ENCODE assay signal across 20 cellular contexts in genomic region chr12:106941481-106942156, GRCh38.
"Had no signal": no experiment of that assay in that cellular context is flagged by ENCODE, and none has a peak within 500 bp of the region (broad histone marks: within the 10 kb centered on the region; RNA-seq: fewer than 3 reads in every experiment).

No MANE protein-coding gene starts in this region.

- H3K4me1 Mint-ChIP-seq: naive thymus-derived CD4-positive, alpha-beta T cell; nephron progenitor cell; stimulated activated memory B cell treated with anti-CD40 and anti-IgM and Interleukin-4, amounts not matched to agents 10 μg/mL and 1 μg/mL and 100 μg/mL, for 72 hours had no signal

- H3K36me3 ChIP-seq: esophagus squamous epithelium, gastroesophageal sphincter, spleen, tibial nerve had no signal

- H3K4me3 ChIP-seq: esophagus squamous epithelium, gastroesophageal sphincter, spleen, tibial nerve had no signal

- H3K27me3 ChIP-seq: gastroesophageal sphincter, tibial nerve had no signal

- H3K4me1 ChIP-seq: esophagus squamous epithelium, gastroesophageal sphincter, spleen, tibial nerve had no signal

- H3K9me3 ChIP-seq: esophagus squamous epithelium, gastroesophageal sphincter, tibial nerve had no signal

- H3K36me3 Mint-ChIP-seq: naive thymus-derived CD4-positive, alpha-beta T cell; stimulated activated memory B cell treated with anti-CD40 and anti-IgM and Interleukin-4, amounts not matched to agents 10 μg/mL and 1 μg/mL and 100 μg/mL, for 72 hours had no signal

- DNase-seq: effector memory CD8-positive, alpha-beta T cell; esophagus squamous epithelium; foreskin fibroblast; kidney; left cardiac atrium; mammary epithelial cell; naive thymus-derived CD4-positive, alpha-beta T cell; nephron progenitor cell; spleen; stimulated activated CD4-positive, alpha-beta T cell treated with anti-CD3 and anti-CD28 coated beads, Interleukin-15, amount 100 ng/mL, for 24 hours; stimulated activated CD4-positive, alpha-beta T cell treated with anti-CD3 and anti-CD28 coated beads, Interleukin-1b, Interleukin-23, amount 100 ng/mL, for 48 hours; stimulated activated CD4-positive, alpha-beta T cell treated with anti-CD3 and anti-CD28 coated beads, Interleukin-4, amount 100 ng/mL, for 24 hours had no signal

- H3K9me3 Mint-ChIP-seq: dendritic cell treated with granulocyte-macrophage colony-stimulating factor and Interleukin-4, amounts not matched to agents 40 ng/mL and 50 ng/mL, for 4 days; effector memory CD8-positive, alpha-beta T cell; stimulated activated memory B cell treated with anti-CD40 and anti-IgM and Interleukin-4, amounts not matched to agents 10 μg/mL and 1 μg/mL and 100 μg/mL, for 72 hours; stimulated activated naive CD8-positive, alpha-beta T cell treated with anti-CD3 and anti-CD28 coated beads, Interleukin-15, Interleukin-2, amounts not matched to agents 100 ng/mL and 50 ng/mL, for 24 hours had no signal

- ATAC-seq: effector memory CD8-positive, alpha-beta T cell; gastroesophageal sphincter; naive thymus-derived CD4-positive, alpha-beta T cell; sciatic nerve; stimulated activated memory B cell treated with anti-CD40 and anti-IgM and Interleukin-4, amounts not matched to agents 10 μg/mL and 1 μg/mL and 100 μg/mL, for 72 hours had no signal

- H3K27ac Mint-ChIP-seq: dendritic cell treated with granulocyte-macrophage colony-stimulating factor and Interleukin-4, amounts not matched to agents 40 ng/mL and 50 ng/mL, for 4 days; effector memory CD8-positive, alpha-beta T cell; naive thymus-derived CD4-positive, alpha-beta T cell; nephron progenitor cell; stimulated activated memory B cell treated with anti-CD40 and anti-IgM and Interleukin-4, amounts not matched to agents 10 μg/mL and 1 μg/mL and 100 μg/mL, for 72 hours; stimulated activated naive CD8-positive, alpha-beta T cell treated with anti-CD3 and anti-CD28 coated beads, Interleukin-15, Interleukin-2, amounts not matched to agents 100 ng/mL and 50 ng/mL, for 24 hours had no signal

- FAIRE-seq: colon, kidney had no signal

- H3K27ac ChIP-seq: epithelial cell of prostate, esophagus squamous epithelium, gastroesophageal sphincter, spleen, tibial nerve had no signal

- H3K4me3 Mint-ChIP-seq: dendritic cell treated with granulocyte-macrophage colony-stimulating factor and Interleukin-4, amounts not matched to agents 40 ng/mL and 50 ng/mL, for 4 days; effector memory CD8-positive, alpha-beta T cell; naive thymus-derived CD4-positive, alpha-beta T cell; nephron progenitor cell; stimulated activated memory B cell treated with anti-CD40 and anti-IgM and Interleukin-4, amounts not matched to agents 10 μg/mL and 1 μg/mL and 100 μg/mL, for 72 hours; stimulated activated naive CD8-positive, alpha-beta T cell treated with anti-CD3 and anti-CD28 coated beads, Interleukin-15, Interleukin-2, amounts not matched to agents 100 ng/mL and 50 ng/mL, for 24 hours had no signal
